Comparison of ENCODE assay signal across 23 cellular contexts in the genomic region with DNA sequence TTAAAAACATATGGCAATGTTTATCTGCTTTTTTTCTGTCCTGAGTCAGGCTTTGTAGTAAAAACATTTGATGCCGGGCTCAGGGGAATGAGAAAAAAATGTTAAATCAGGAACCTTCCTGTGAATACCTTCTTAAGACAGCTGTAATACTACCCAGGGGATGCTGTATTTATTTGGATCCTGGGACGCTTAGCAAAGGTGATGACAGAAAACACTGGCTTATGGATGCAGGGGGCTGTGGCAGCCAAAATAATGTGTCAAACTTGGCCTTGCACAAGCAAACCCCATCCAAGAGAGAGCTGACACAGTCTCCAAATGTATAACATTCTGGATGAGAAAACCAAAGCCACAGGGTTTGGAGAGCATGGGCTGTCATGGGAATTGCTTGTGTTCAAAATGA.
DNase-seq lines count a peak whose midpoint lies in the region; ATAC-seq and TF ChIP-seq lines count a peak whose summit lies in the region.
"Had no signal": no experiment of that assay in that cellular context is flagged by ENCODE, and none has a peak within 500 bp of the region (broad histone marks: within the 10 kb centered on the region; RNA-seq: fewer than 3 reads in every experiment).

No MANE protein-coding gene starts in this region.

- H3K27me3 ChIP-seq in heart right ventricle (peaks cover 0 to 6% (median 0%) of the 10 kb centered on the region in 7 donors), left ventricle myocardium inferior (ENCODE audit: low read depth) (peaks cover under 1% of the 10 kb centered on the region), gastrocnemius medialis (no peaks in the 10 kb centered on the region), lower lobe of right lung (ENCODE audit: low read depth) (no peaks in the 10 kb centered on the region), SK-N-SH (ENCODE audit: insufficient read depth) (no peaks in the 10 kb centered on the region)
- H3K27me3 ChIP-seq: SJSA1 had no signal

- no peak for DNase-seq in heart right ventricle
- no peak for DNase-seq in left ventricle myocardium inferior
- DNase-seq in chondrocyte (ENCODE audit: low spot score): no peak
- peak; percentile 17 for DNase-seq in fibroblast of villous mesenchyme (ENCODE audit: low read depth)
- DNase-seq in smooth muscle cell of the brain vasculature (ENCODE audit: low read depth, low spot score): peak; percentile 53
- no peak for DNase-seq in gastrocnemius medialis
- no peak for DNase-seq in lower lobe of right lung
- DNase-seq in SK-N-SH: no peak
- DNase-seq: C1 segment of cervical spinal cord; CD8-positive, alpha-beta memory T cell; DMS53; EL; H7; HFFc6; KBM-7; MV-4-11; NCI-H1694 treated with DMSO at 0.1 percent for 48 hours; NCI-H2227 treated with DMSO at 0.1 percent for 48 hours; NCI-H510A treated with DMSO at 0.1 percent for 48 hours had no signal

- WGBS in heart right ventricle, 2 donors: 31 to 47% methylated on average over 2 of the region's 2 CpGs
- 63% methylated on average over 2 of the region's 2 CpGs for WGBS in SK-N-SH (ENCODE audit: low lambda C conversion rate)

- peak in 7 of 8 donors; percentile 13 to 69 (median 39) for ATAC-seq in heart right ventricle
- no peak for ATAC-seq in gastrocnemius medialis
- no peak for ATAC-seq in lower lobe of right lung
- ATAC-seq: A549, HepG2 had no signal

- H2AFZ ChIP-seq in SK-N-SH (ENCODE audit: low read depth): no peak overlapping the region

- no peak for TF ChIP-seq RAD21 in SK-N-SH (IDR thresholded peaks at IDR 0.05; ENCODE audit: low read length)

- no peaks in the 10 kb centered on the region for H3F3A ChIP-seq in SK-N-SH (replicated peaks; ENCODE audit: insufficient read depth)

- H3K9me3 ChIP-seq in heart right ventricle (peaks cover 0 to 34% (median 20%) of the 10 kb centered on the region in 11 donors), left ventricle myocardium inferior (replicated peaks) (peaks cover 25% of the 10 kb centered on the region), gastrocnemius medialis (peaks cover 0 to 21% (median 0%) of the 10 kb centered on the region in 3 donors), lower lobe of right lung (peaks cover 21% of the 10 kb centered on the region), SK-N-SH (peaks cover 10% of the 10 kb centered on the region; the same call in 1 of the 2 replicates)

- peaks cover 37% of the 10 kb centered on the region for H3K4me1 Mint-ChIP-seq in chondrocyte (ENCODE audit: low read depth)
- H3K4me1 Mint-ChIP-seq: CD8-positive, alpha-beta memory T cell had no signal

- intact Hi-C loops in heart right ventricle (cut with DNase I): no loop called here
- intact Hi-C loops in left ventricle myocardium inferior (cut with micrococcal nuclease): no loop called here
- intact Hi-C loops in gastrocnemius medialis (cut with DNase I; ENCODE audit: low total_unique reads): no loop called here
- intact Hi-C loops in lower lobe of right lung (cut with DNase I): no loop called here

- H3K4me1 ChIP-seq in heart right ventricle: peaks cover 0 to 5% (median 0%) of the 10 kb centered on the region in 9 donors
- no peaks in the 10 kb centered on the region for H3K4me1 ChIP-seq in left ventricle myocardium inferior
- H3K4me1 ChIP-seq in gastrocnemius medialis: no peaks in the 10 kb centered on the region
- no peaks in the 10 kb centered on the region for H3K4me1 ChIP-seq in lower lobe of right lung
- no peaks in the 10 kb centered on the region; a peak in 1 of 4 replicates for H3K4me1 ChIP-seq in SK-N-SH (ENCODE audit: control insufficient read depth in 1 of 2, insufficient read depth in 2 of 2, low read depth in 1 of 2, low read length in 1 of 2)
- H3K4me1 ChIP-seq: A549, SJSA1 had no signal

- CTCF ChIA-PET in SK-N-SH (lab: Yijun Ruan, JAX): no interaction called here

- H3K79me2 ChIP-seq in SK-N-SH (ENCODE audit: insufficient read depth): no peaks in the 10 kb centered on the region

- TF ChIP-seq CTCF in heart right ventricle (IDR thresholded peaks at IDR 0.05) (no peak), left ventricle myocardium inferior (IDR thresholded peaks at IDR 0.05; ENCODE audit: borderline replicate concordance) (no peak), chondrocyte (IDR thresholded peaks at IDR 0.05) (no peak), fibroblast of villous mesenchyme (IDR thresholded peaks at IDR 0.05; ENCODE audit: insufficient read depth, low read depth, low read length) (no peak), gastrocnemius medialis (IDR thresholded peaks at IDR 0.05 in 4 of 5, conservative IDR thresholded peaks at IDR 0.05 in 1 of 5) (no peak), lower lobe of right lung (IDR thresholded peaks at IDR 0.05) (no peak), SK-N-SH (IDR thresholded peaks at IDR 0.05) (no peak)

- H3K9ac ChIP-seq in SK-N-SH: no peak overlapping the region

- in situ Hi-C loops in gastrocnemius medialis (cut with MboI; ENCODE audit: low sequenced_read_pairs in 4 of 4): no loop called here

- H3K27ac ChIP-seq in heart right ventricle: no peak overlapping the region
- H3K27ac ChIP-seq in left ventricle myocardium inferior (replicated peaks): no peak overlapping the region
- H3K27ac ChIP-seq in gastrocnemius medialis: no peak overlapping the region
- no peak overlapping the region for H3K27ac ChIP-seq in lower lobe of right lung
- H3K27ac ChIP-seq in SK-N-SH (ENCODE audit: low read depth in 2 of 2, low read length in 1 of 2): no peak overlapping the region
- H3K27ac ChIP-seq: A549, RWPE1, SJSA1 had no signal

- TF ChIP-seq POLR2A in gastrocnemius medialis (IDR thresholded peaks at IDR 0.05): no peak

- H3K4me2 ChIP-seq in SK-N-SH: no peak overlapping the region
- H3K4me2 ChIP-seq: A549 had no signal

- no peaks in the 10 kb centered on the region for H4K20me1 ChIP-seq in SK-N-SH (ENCODE audit: insufficient read depth)

- POLR2A ChIA-PET in SK-N-SH (lab: Yijun Ruan, JAX): no interaction called here

- H3K9me3 Mint-ChIP-seq in chondrocyte (ENCODE audit: low read depth): peaks cover 32% of the 10 kb centered on the region

- H3K4me3 ChIP-seq in heart right ventricle: no peak overlapping the region
- no peak overlapping the region for H3K4me3 ChIP-seq in left ventricle myocardium inferior
- no peak overlapping the region for H3K4me3 ChIP-seq in fibroblast of villous mesenchyme (ENCODE audit: low read depth, low read length)
- no peak overlapping the region for H3K4me3 ChIP-seq in gastrocnemius medialis
- H3K4me3 ChIP-seq in lower lobe of right lung: no peak overlapping the region
- H3K4me3 ChIP-seq in SK-N-SH (ENCODE audit: low read depth in 2 of 2, low read length in 1 of 2): no peak overlapping the region
- H3K4me3 ChIP-seq: A549, SJSA1 had no signal

- no peaks in the 10 kb centered on the region for H3K36me3 ChIP-seq in heart right ventricle
- no peaks in the 10 kb centered on the region for H3K36me3 ChIP-seq in left ventricle myocardium inferior
- no peaks in the 10 kb centered on the region for H3K36me3 ChIP-seq in gastrocnemius medialis
- no peaks in the 10 kb centered on the region for H3K36me3 ChIP-seq in lower lobe of right lung
- no peaks in the 10 kb centered on the region for H3K36me3 ChIP-seq in SK-N-SH (replicated peaks in 1 of 2; ENCODE audit: control insufficient read depth in 1 of 2, insufficient read depth in 2 of 2, low read length in 1 of 2)
- H3K36me3 ChIP-seq: SJSA1 had no signal

- peaks cover 18% of the 10 kb centered on the region for H3K36me3 Mint-ChIP-seq in chondrocyte (ENCODE audit: low read depth)
- H3K36me3 Mint-ChIP-seq: CD8-positive, alpha-beta memory T cell had no signal

- no peak overlapping the region for H3K4me3 Mint-ChIP-seq in chondrocyte (ENCODE audit: unreplicated experiment)
- H3K4me3 Mint-ChIP-seq: CD8-positive, alpha-beta memory T cell; HFFc6 had no signal

- H3K27ac Mint-ChIP-seq in chondrocyte (ENCODE audit: unreplicated experiment): peak overlapping the region; percentile 55
- H3K27ac Mint-ChIP-seq: CD8-positive, alpha-beta memory T cell; HFFc6 had no signal

- no peak for TF ChIP-seq EP300 in SK-N-SH (IDR thresholded peaks at IDR 0.05; ENCODE audit: borderline replicate concordance in 1 of 2, low read depth in 1 of 2, low read length in 1 of 2)

- H3K27me3 Mint-ChIP-seq in chondrocyte (ENCODE audit: low read depth): no peaks in the 10 kb centered on the region

- no peaks in the 10 kb centered on the region for H3K9me2 ChIP-seq in SK-N-SH

TF ChIP-seq in SK-N-SH, 30 proteins besides CTCF, POLR2A, EP300 and RAD21:
- TF ChIP-seq, protein P1, sequence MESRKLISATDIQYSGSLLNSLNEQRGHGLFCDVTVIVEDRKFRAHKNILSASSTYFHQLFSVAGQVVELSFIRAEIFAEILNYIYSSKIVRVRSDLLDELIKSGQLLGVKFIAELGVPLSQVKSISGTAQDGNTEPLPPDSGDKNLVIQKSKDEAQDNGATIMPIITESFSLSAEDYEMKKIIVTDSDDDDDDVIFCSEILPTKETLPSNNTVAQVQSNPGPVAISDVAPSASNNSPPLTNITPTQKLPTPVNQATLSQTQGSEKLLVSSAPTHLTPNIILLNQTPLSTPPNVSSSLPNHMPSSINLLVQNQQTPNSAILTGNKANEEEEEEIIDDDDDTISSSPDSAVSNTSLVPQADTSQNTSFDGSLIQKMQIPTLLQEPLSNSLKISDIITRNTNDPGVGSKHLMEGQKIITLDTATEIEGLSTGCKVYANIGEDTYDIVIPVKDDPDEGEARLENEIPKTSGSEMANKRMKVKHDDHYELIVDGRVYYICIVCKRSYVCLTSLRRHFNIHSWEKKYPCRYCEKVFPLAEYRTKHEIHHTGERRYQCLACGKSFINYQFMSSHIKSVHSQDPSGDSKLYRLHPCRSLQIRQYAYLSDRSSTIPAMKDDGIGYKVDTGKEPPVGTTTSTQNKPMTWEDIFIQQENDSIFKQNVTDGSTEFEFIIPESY (IDR thresholded peaks at IDR 0.05; ENCODE audit: borderline replicate concordance, low read depth): no peak
- TF ChIP-seq, protein P2, sequence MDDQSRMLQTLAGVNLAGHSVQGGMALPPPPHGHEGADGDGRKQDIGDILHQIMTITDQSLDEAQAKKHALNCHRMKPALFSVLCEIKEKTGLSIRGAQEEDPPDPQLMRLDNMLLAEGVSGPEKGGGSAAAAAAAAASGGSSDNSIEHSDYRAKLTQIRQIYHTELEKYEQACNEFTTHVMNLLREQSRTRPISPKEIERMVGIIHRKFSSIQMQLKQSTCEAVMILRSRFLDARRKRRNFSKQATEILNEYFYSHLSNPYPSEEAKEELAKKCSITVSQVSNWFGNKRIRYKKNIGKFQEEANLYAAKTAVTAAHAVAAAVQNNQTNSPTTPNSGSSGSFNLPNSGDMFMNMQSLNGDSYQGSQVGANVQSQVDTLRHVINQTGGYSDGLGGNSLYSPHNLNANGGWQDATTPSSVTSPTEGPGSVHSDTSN (IDR thresholded peaks at IDR 0.05): no peak
- TF ChIP-seq POLR2AphosphoS5 (IDR thresholded peaks at IDR 0.05; ENCODE audit: low read depth, low read length) (no peak), GABPA (IDR thresholded peaks at IDR 0.05; ENCODE audit: low read depth) (no peak), TCF12 (IDR thresholded peaks at IDR 0.05) (no peak), MEF2A (IDR thresholded peaks at IDR 0.05; ENCODE audit: borderline replicate concordance, low read depth) (no peak)

Comparison
In these comparisons a context has a peak if more than half of its experiments do, and no peak if none do; other contexts are left out.
1. ATAC-seq: peak in heart right ventricle (7 of 8); none in gastrocnemius medialis (0 of 2) and lower lobe of right lung (0 of 2).
2. DNase-seq: peak in fibroblast of villous mesenchyme (single experiment) and smooth muscle cell of the brain vasculature (single experiment); none in heart right ventricle (0 of 2), left ventricle myocardium inferior (single experiment), chondrocyte (single experiment), gastrocnemius medialis (0 of 2), lower lobe of right lung (single experiment) and SK-N-SH (single experiment).